In genomic region chr6:14811760-14812428, GRCh38 we compare ENCODE assay signal across 22 cellular contexts.
A peak's percentile ranks its signal among the peaks of the same experiment; 100 is the strongest.
DNase-seq lines count a peak whose midpoint lies in the region; ATAC-seq and TF ChIP-seq lines count a peak whose summit lies in the region.
"Had no signal": no experiment of that assay in that cellular context is flagged by ENCODE, and none has a peak within 500 bp of the region (broad histone marks: within the 10 kb centered on the region; RNA-seq: fewer than 3 reads in every experiment).

No MANE protein-coding gene starts in this region.

- CTCF ChIA-PET in HEK293 (lab: Yijun Ruan, JAX): interaction anchor here (0.5 to 0.6 kb wide), 2 partner anchors 629 to 1390 kb away, joined by 3 to 4 read pairs; no protein-coding TSS in a partner anchor

- H3K23ac ChIP-seq in mesenchymal stem cell (ENCODE audit: low read length in 2 of 2): no peak overlapping the region

- no peak overlapping the region for H3K4me2 ChIP-seq in mesenchymal stem cell (ENCODE audit: low read length, poor library complexity, severe bottlenecking)

- in situ Hi-C loops in brain microvascular endothelial cell (cut with HindIII; ENCODE audit: low pct_ligation_motif_present, low sequenced_read_pairs): no loop called here

- no peak overlapping the region for H3K18ac ChIP-seq in mesenchymal stem cell (ENCODE audit: low read depth in 1 of 2, low read length in 2 of 2)

- H3K79me1 ChIP-seq in mesenchymal stem cell (replicated peaks; ENCODE audit: low read length, poor library complexity, severe bottlenecking): no peaks in the 10 kb centered on the region

- H3K4me3 ChIP-seq in HEK293 (ENCODE audit: low read depth, low read length): no peak overlapping the region
- no peak overlapping the region for H3K4me3 ChIP-seq in brain microvascular endothelial cell (ENCODE audit: low read depth, low read length)
- H3K4me3 ChIP-seq in mesenchymal stem cell (ENCODE audit: insufficient read depth in 1 of 2, low read depth in 1 of 2, low read length in 2 of 2): no peak overlapping the region
- H3K4me3 ChIP-seq: colonic mucosa, heart left ventricle, lung had no signal

- 72% methylated on average over 5 of the region's 7 CpGs for WGBS in mesenchymal stem cell

- H3K36me3 ChIP-seq in HEK293 (ENCODE audit: control insufficient read depth in 2 of 2, insufficient read depth in 1 of 2, low read length in 2 of 2): no peaks in the 10 kb centered on the region
- H3K36me3 ChIP-seq in brain microvascular endothelial cell (replicated peaks): no peaks in the 10 kb centered on the region
- H3K36me3 ChIP-seq in mesenchymal stem cell (ENCODE audit: control insufficient read depth in 1 of 2, insufficient read depth in 2 of 2, low read depth in 1 of 2, low read length in 2 of 2): no peaks in the 10 kb centered on the region
- H3K36me3 ChIP-seq: colonic mucosa, heart left ventricle had no signal

- no peak overlapping the region for H2AK5ac ChIP-seq in mesenchymal stem cell (ENCODE audit: low read length, severe bottlenecking)

- H3K27me3 ChIP-seq in brain microvascular endothelial cell (replicated peaks) (no peaks in the 10 kb centered on the region), mesenchymal stem cell (ENCODE audit: control insufficient read depth in 1 of 2, insufficient read depth in 1 of 2, low read length in 2 of 2) (no peaks in the 10 kb centered on the region)
- H3K27me3 ChIP-seq: colonic mucosa, heart left ventricle had no signal

- H2BK5ac ChIP-seq in mesenchymal stem cell (ENCODE audit: low read depth, low read length, poor library complexity, severe bottlenecking): no peak overlapping the region

- POLR2A ChIA-PET in HEK293 (lab: Yijun Ruan, JAX): no interaction called here

- DNase-seq in AG08395 (ENCODE audit: low spot score) (peak; percentile 9), brain microvascular endothelial cell (peak; percentile 37), mesenchymal stem cell (peak; percentile 47), HuH-7.5 (ENCODE audit: low spot score) (no peak), NCI-H2196 treated with DMSO at 0.1 percent for 48 hours (lab: John Stamatoyannopoulos, UW; ENCODE audit: unreplicated experiment) (no peak), islet precursor cell (no peak)
- DNase-seq: activated CD4-positive, CD25-positive, alpha-beta regulatory T cell treated with anti-CD3 and anti-CD28 coated beads, Interleukin-2, amount 50 U/mL, for 72 hours; activated CD8-positive, alpha-beta T cell treated with anti-CD3 and anti-CD28 coated beads, Interleukin-2, amount 10 ng/mL, durations not matched to agents 7 days and 5 days; activated naive CD4-positive, alpha-beta T cell treated with anti-CD3 and anti-CD28 coated beads, Interleukin-2, amount 50 U/mL, for 16 hours; activated T-cell treated with anti-CD3 and anti-CD28 coated beads, Interleukin-2, amount 50 U/mL, for 4 hours; aorta; CD8-positive, alpha-beta T cell; colonic mucosa; endodermal cell; GOT3; heart left ventricle; NCI-H1417; NCI-H524 treated with DMSO at 0.1 percent for 48 hours; nucleus accumbens had no signal

- TF ChIP-seq CTCF in HEK293 (tag by site-specific recombination; IDR thresholded peaks at IDR 0.05): no peak
- TF ChIP-seq CTCF in brain microvascular endothelial cell (IDR thresholded peaks at IDR 0.05; ENCODE audit: low read depth, low read length, missing control alignments): no peak

- no peak overlapping the region for H2BK15ac ChIP-seq in mesenchymal stem cell (ENCODE audit: low read depth, poor library complexity, severe bottlenecking)

- H3K4me1 ChIP-seq in HEK293 (ENCODE audit: control insufficient read depth, insufficient read depth, low read length): peaks cover 3% of the 10 kb centered on the region; the same call in 1 of the 2 replicates
- H3K4me1 ChIP-seq in mesenchymal stem cell (ENCODE audit: control insufficient read depth, insufficient read depth, low read depth, low read length): no peaks in the 10 kb centered on the region
- H3K4me1 ChIP-seq: colonic mucosa had no signal

- H3K9me3 ChIP-seq in HEK293 (ENCODE audit: control insufficient read depth, insufficient read depth, low read depth, low read length) (no peaks in the 10 kb centered on the region), mesenchymal stem cell (ENCODE audit: control insufficient read depth, low read length) (no peaks in the 10 kb centered on the region)
- H3K9me3 ChIP-seq: colonic mucosa, heart left ventricle had no signal

- no peak overlapping the region for H4K8ac ChIP-seq in mesenchymal stem cell (ENCODE audit: low read length)

- no peak overlapping the region for H3K4ac ChIP-seq in mesenchymal stem cell (ENCODE audit: low read depth in 1 of 2, low read length in 2 of 2)

- peak overlapping the region; percentile 24 for H3K9ac ChIP-seq in mesenchymal stem cell (ENCODE audit: low read length)

- H4K91ac ChIP-seq in mesenchymal stem cell (ENCODE audit: low read length): no peak overlapping the region

- H2BK120ac ChIP-seq in mesenchymal stem cell (ENCODE audit: low read depth, low read length): no peak overlapping the region

- H3K14ac ChIP-seq in mesenchymal stem cell (ENCODE audit: low read length in 2 of 2): no peak overlapping the region

- H3K27ac ChIP-seq in HEK293 (ENCODE audit: extremely low read depth, low read depth, low read length): no peak overlapping the region
- no peak overlapping the region for H3K27ac ChIP-seq in brain microvascular endothelial cell
- H3K27ac ChIP-seq in mesenchymal stem cell (ENCODE audit: low read length, poor library complexity, severe bottlenecking): no peak overlapping the region
- H3K27ac ChIP-seq: colonic mucosa had no signal

- ATAC-seq in GM19397 (IDR thresholded peaks at IDR 0.05; ENCODE audit: unreplicated experiment): no peak
- ATAC-seq: activated CD8-positive, alpha-beta T cell treated with anti-CD3 and anti-CD28 coated beads, Interleukin-2, amount 10 ng/mL, durations not matched to agents 7 days and 5 days; activated T-cell treated with anti-CD3 and anti-CD28 coated beads, Interleukin-2, amount 50 U/mL, for 4 hours; CD8-positive, alpha-beta T cell had no signal

- H2BK12ac ChIP-seq in mesenchymal stem cell (ENCODE audit: low read length in 2 of 2): no peak overlapping the region

- no peak overlapping the region for H2AFZ ChIP-seq in mesenchymal stem cell (ENCODE audit: low read depth, low read length)

TF ChIP-seq in HEK293, 187 proteins besides CTCF, POLR2A, EP300 and RAD21:
- peak; percentile 77 for TF ChIP-seq ATF2 (tag by site-specific recombination; IDR thresholded peaks at IDR 0.05; ENCODE audit: low read depth)
- TF ChIP-seq IKZF3 (tag by site-specific recombination; IDR thresholded peaks at IDR 0.05): no peak

Comparison
In these comparisons a context has a peak if more than half of its experiments do, and no peak if none do; other contexts are left out.
1. DNase-seq: peak in AG08395 (single experiment), brain microvascular endothelial cell (single experiment) and mesenchymal stem cell (single experiment); none in HuH-7.5 (single experiment), NCI-H2196 treated with DMSO at 0.1 percent for 48 hours (single experiment) and islet precursor cell (single experiment).